Comparison of ENCODE assay signal across 16 cellular contexts in genomic region chr6:121896363-121896762, GRCh38.
"Had no signal": no experiment of that assay in that cellular context is flagged by ENCODE, and none has a peak within 500 bp of the region (broad histone marks: within the 10 kb centered on the region; RNA-seq: fewer than 3 reads in every experiment).

No MANE protein-coding gene starts in this region.

- H3K36me3 ChIP-seq: lower lobe of right lung had no signal

- H3K9me3 ChIP-seq: lower lobe of right lung had no signal

- FAIRE-seq: small intestine had no signal

- H3K4me3 ChIP-seq: lower lobe of right lung had no signal

- ATAC-seq: left lobe of liver; lower lobe of right lung; naive thymus-derived CD4-positive, alpha-beta T cell; sciatic nerve; stimulated activated naive B cell treated with anti-CD40 and anti-IgM and Interleukin-4, amounts not matched to agents 10 μg/mL and 1 μg/mL and 100 μg/mL, for 72 hours; WTC11 had no signal

- H3K4me1 ChIP-seq: lower lobe of right lung had no signal

- H3K27ac ChIP-seq: lower lobe of right lung had no signal

- DNase-seq: activated CD4-positive, alpha-beta T cell treated with anti-CD3 and anti-CD28 coated beads, Interleukin-2, amount 50 U/mL, for 48 hours; activated naive CD4-positive, alpha-beta T cell treated with anti-CD3 and anti-CD28 coated beads for 36 hours; activated naive CD8-positive, alpha-beta T cell treated with anti-CD3 and anti-CD28 coated beads, Interleukin-2, amount 10 ng/mL, durations not matched to agents 7 days and 5 days; activated T-cell treated with anti-CD3 and anti-CD28 coated beads, Interleukin-2, amount 50 U/mL, for 48 hours; amniotic stem cell; effector CD4-positive, alpha-beta T cell; lower lobe of right lung; naive thymus-derived CD4-positive, alpha-beta T cell; small intestine; stimulated activated CD4-positive, alpha-beta T cell treated with anti-CD3 and anti-CD28 coated beads, Interleukin-15, amount 100 ng/mL, for 24 hours; stimulated activated CD8-positive, alpha-beta memory T cell treated with anti-CD3 and anti-CD28 coated beads, Interleukin-4, amount 100 ng/mL, for 48 hours; stimulated activated naive B cell treated with anti-CD40 and anti-IgM and Interleukin-4, amounts not matched to agents 10 μg/mL and 1 μg/mL and 100 μg/mL, for 72 hours; T-helper 9 cell had no signal
